ENCODE assay signal across 13 cellular contexts in genomic region chr2:208319403-208319802, GRCh38. TPM values are rescaled to one million over a fixed set of nuclear protein-coding genes. Genes with fewer than 3 reads are reported as not detected.
A peak's percentile ranks its signal among the peaks of the same experiment; 100 is the strongest.
DNase-seq lines count a peak whose midpoint lies in the region; ATAC-seq and TF ChIP-seq lines count a peak whose summit lies in the region.
"Had no signal": no experiment of that assay in that cellular context is flagged by ENCODE, and none has a peak within 500 bp of the region (broad histone marks: within the 10 kb centered on the region; RNA-seq: fewer than 3 reads in every experiment).

No MANE protein-coding gene starts in this region.

- peaks cover 62% of the 10 kb centered on the region for H3K36me3 Mint-ChIP-seq in T-cell

- H3K36me3 ChIP-seq in thyroid gland: peaks cover 6 to 17% of the 10 kb centered on the region in 2 donors

- intact Hi-C loops in thyroid gland (cut with DNase I): no loop called here

- POLR2A ChIA-PET in T-cell (lab: Charles Lee): no interaction called here

- no peak overlapping the region for H3K4me3 ChIP-seq in choroid plexus epithelial cell (ENCODE audit: low read depth, low read length)
- no peak overlapping the region for H3K4me3 ChIP-seq in thyroid gland (replicated peaks in 1 of 3)
- H3K4me3 ChIP-seq: GM23338 had no signal

- no peaks in the 10 kb centered on the region for H3K27me3 Mint-ChIP-seq in T-cell
- H3K27me3 Mint-ChIP-seq: activated naive CD4-positive, alpha-beta T cell treated with anti-CD3 and anti-CD28 coated beads, Interleukin-2, amount 10 ng/mL, durations not matched to agents 7 days and 5 days; effector memory CD8-positive, alpha-beta T cell had no signal

- ATAC-seq in GM19463 (IDR thresholded peaks at IDR 0.05; ENCODE audit: unreplicated experiment) (peak; percentile 37), HG03103 (IDR thresholded peaks at IDR 0.05; ENCODE audit: low read depth, unreplicated experiment) (peak; percentile 32), HG03159 (IDR thresholded peaks at IDR 0.05; ENCODE audit: unreplicated experiment) (no peak), T-cell (replicated peaks in 1 of 4) (no peak)
- ATAC-seq: effector memory CD8-positive, alpha-beta T cell; GM23338 had no signal

- TF ChIP-seq CTCF in choroid plexus epithelial cell (conservative IDR thresholded peaks at IDR 0.05; ENCODE audit: low read depth, low read length): no peak
- no peak for TF ChIP-seq CTCF in thyroid gland (IDR thresholded peaks at IDR 0.05)

- no peak overlapping the region for H3K27ac Mint-ChIP-seq in T-cell
- H3K27ac Mint-ChIP-seq: activated naive CD4-positive, alpha-beta T cell treated with anti-CD3 and anti-CD28 coated beads, Interleukin-2, amount 10 ng/mL, durations not matched to agents 7 days and 5 days; GM23338 had no signal

- no peaks in the 10 kb centered on the region for H3K9me3 ChIP-seq in thyroid gland

- H3K4me3 Mint-ChIP-seq in T-cell: no peak overlapping the region
- H3K4me3 Mint-ChIP-seq: activated naive CD4-positive, alpha-beta T cell treated with anti-CD3 and anti-CD28 coated beads, Interleukin-2, amount 10 ng/mL, durations not matched to agents 7 days and 5 days; effector memory CD8-positive, alpha-beta T cell; GM23338 had no signal

- 72 to 77% methylated on average over 2 of the region's 2 CpGs for WGBS in thyroid gland, 2 donors

- H3K27me3 ChIP-seq in thyroid gland: no peaks in the 10 kb centered on the region

- H3K4me1 Mint-ChIP-seq in T-cell: peaks cover 0 to 17% (median 2%) of the 10 kb centered on the region in 3 donors
- H3K4me1 Mint-ChIP-seq: GM23338 had no signal

- peaks cover 0 to 23% of the 10 kb centered on the region in 2 donors for H3K4me1 ChIP-seq in thyroid gland

- peak overlapping the region in 2 of 3 donors; percentile 12 to 48 for H3K27ac ChIP-seq in thyroid gland

- no peaks in the 10 kb centered on the region for H3K9me3 Mint-ChIP-seq in T-cell
- H3K9me3 Mint-ChIP-seq: activated naive CD4-positive, alpha-beta T cell treated with anti-CD3 and anti-CD28 coated beads, Interleukin-2, amount 10 ng/mL, durations not matched to agents 7 days and 5 days; effector memory CD8-positive, alpha-beta T cell; GM23338 had no signal

- DNase-seq in choroid plexus epithelial cell (ENCODE audit: low read depth) (peak; percentile 13), thyroid gland (peak in 1 of 2 donors; percentile 1), NCI-H146 treated with DMSO at 0.1 percent for 48 hours (lab: John Stamatoyannopoulos, UW; ENCODE audit: unreplicated experiment) (no peak), T-cell (no peak)
- DNase-seq: activated naive CD4-positive, alpha-beta T cell treated with anti-CD3 and anti-CD28 coated beads, Interleukin-2, amount 10 ng/mL, durations not matched to agents 7 days and 5 days; effector memory CD8-positive, alpha-beta T cell; MM.1S; NCI-H69; SIG-M5 had no signal

- CTCF ChIA-PET in T-cell (lab: Charles Lee): no interaction called here

- TF ChIP-seq POLR2A in thyroid gland (IDR thresholded peaks at IDR 0.05): no peak

RNA-seq across cellular contexts. Expression of gene PIKFYVE, which starts 53.3 kb away (rescaled TPM):
- total RNA-seq in thyroid gland (10 to 100 TPM; 35.2 to 51.3 (median 41.7) TPM), T-cell (10 to 100 TPM; 35.3 to 42.6 (median 38.6) TPM)

Comparison
In these comparisons a context has a peak if more than half of its experiments do, and no peak if none do; other contexts are left out.
1. ATAC-seq: peak in GM19463 (single experiment) and HG03103 (single experiment); none in HG03159 (single experiment) and T-cell (0 of 4).